13 cellular contexts compared by ENCODE assay signal in genomic region chr17:81929253-81930141, GRCh38. TPM values are rescaled to one million over a fixed set of nuclear protein-coding genes. Genes with fewer than 3 reads are reported as not detected.
DNase-seq lines count a peak whose midpoint lies in the region; ATAC-seq and TF ChIP-seq lines count a peak whose summit lies in the region.
"Had no signal": no experiment of that assay in that cellular context is flagged by ENCODE, and none has a peak within 500 bp of the region (broad histone marks: within the 10 kb centered on the region; RNA-seq: fewer than 3 reads in every experiment).

No MANE protein-coding gene starts in this region.

- CTCF ChIA-PET in activated naive CD4-positive, alpha-beta T cell treated with anti-CD3 and anti-CD28 coated beads for 36 hours (lab: Charles Lee), result interaction anchor here (0.7 kb wide), 1 partner anchor 15 kb away, joined by 5 read pairs; no protein-coding TSS in a partner anchor
- CTCF ChIA-PET in PC-9 (lab: Charles Lee), result interaction anchor here (1.1 kb wide), 1 partner anchor 59 kb away, joined by 3 read pairs; no protein-coding TSS in a partner anchor
- CTCF ChIA-PET in GM10248 (lab: Yijun Ruan, JAX), result interaction anchor here (0.9 kb wide), 1 partner anchor 30 kb away, joined by 3 read pairs; no protein-coding TSS in a partner anchor

- intact Hi-C loops in activated naive CD4-positive, alpha-beta T cell treated with anti-CD3 and anti-CD28 coated beads for 36 hours (cut with micrococcal nuclease), result loop anchor here (2.0 kb wide), 1 partner anchor 169 kb away; the partner anchor contains the start of gene FASN
- intact Hi-C loops in PC-9 (cut with micrococcal nuclease; ENCODE audit: unreplicated experiment), result loop anchor here (5.0 kb wide), 1 partner anchor 62 kb away; no protein-coding TSS in a partner anchor

- no peaks in the 10 kb centered on the region for H3K9me2 ChIP-seq in PC-9 (ENCODE audit: insufficient read depth)

- H3K27ac Mint-ChIP-seq in activated naive CD4-positive, alpha-beta T cell treated with anti-CD3 and anti-CD28 coated beads for 36 hours, result no peak overlapping the region
- H3K27ac Mint-ChIP-seq in activated naive CD4-positive, alpha-beta T cell treated with anti-CD3 and anti-CD28 coated beads, Interleukin-2, amount 50 U/mL, for 72 hours, result no peak overlapping the region
- no peak overlapping the region for H3K27ac Mint-ChIP-seq in glutamatergic neuron (ENCODE audit: unreplicated experiment)
- no peak overlapping the region for H3K27ac Mint-ChIP-seq in stimulated activated memory B cell treated with anti-CD40 and anti-IgM and Interleukin-4, amounts not matched to agents 10 μg/mL and 1 μg/mL and 100 μg/mL, for 72 hours

- no peak overlapping the region; the same call in 1 of the 2 replicates for H3K4me3 ChIP-seq in PC-9

- H3K9me3 ChIP-seq in PC-9 (ENCODE audit: insufficient read depth, low read depth), result no peaks in the 10 kb centered on the region

- no peak overlapping the region for H2AFZ ChIP-seq in PC-9

- BruUV-seq in PC-9 (replicated peaks; lab: Mats Ljungman, UMichigan), result no TSS peak

- peaks cover 22% of the 10 kb centered on the region for H3K4me1 ChIP-seq in PC-9 (replicated peaks; ENCODE audit: insufficient read depth)

- no peak for ATAC-seq in activated naive CD4-positive, alpha-beta T cell treated with anti-CD3 and anti-CD28 coated beads, Interleukin-2, amount 50 U/mL, for 72 hours
- ATAC-seq in stimulated activated memory B cell treated with anti-CD40 and anti-IgM and Interleukin-4, amounts not matched to agents 10 μg/mL and 1 μg/mL and 100 μg/mL, for 72 hours, result no peak

- H3K9me3 Mint-ChIP-seq in activated naive CD4-positive, alpha-beta T cell treated with anti-CD3 and anti-CD28 coated beads for 36 hours, result no peaks in the 10 kb centered on the region
- no peaks in the 10 kb centered on the region for H3K9me3 Mint-ChIP-seq in activated naive CD4-positive, alpha-beta T cell treated with anti-CD3 and anti-CD28 coated beads, Interleukin-2, amount 50 U/mL, for 72 hours
- H3K9me3 Mint-ChIP-seq in glutamatergic neuron (ENCODE audit: unreplicated experiment), result peaks cover 8% of the 10 kb centered on the region
- no peaks in the 10 kb centered on the region for H3K9me3 Mint-ChIP-seq in stimulated activated memory B cell treated with anti-CD40 and anti-IgM and Interleukin-4, amounts not matched to agents 10 μg/mL and 1 μg/mL and 100 μg/mL, for 72 hours

- TF ChIP-seq CTCF in PC-9 (conservative IDR thresholded peaks at IDR 0.05), result no peak
- TF ChIP-seq CTCF in glutamatergic neuron (IDR thresholded peaks at IDR 0.05; ENCODE audit: partially characterized antibody, unreplicated experiment), result no peak
- no peak for TF ChIP-seq CTCF in GM10248 (IDR thresholded peaks at IDR 0.05; ENCODE audit: control extremely low read depth, extremely low read depth, low read depth, missing control alignments)

- no peak for DNase-seq in activated naive CD4-positive, alpha-beta T cell treated with anti-CD3 and anti-CD28 coated beads for 36 hours
- no peak for DNase-seq in activated naive CD4-positive, alpha-beta T cell treated with anti-CD3 and anti-CD28 coated beads, Interleukin-2, amount 50 U/mL, for 72 hours (ENCODE audit: low spot score in 2 of 2)
- no peak for DNase-seq in PC-9
- no peak for DNase-seq in glutamatergic neuron
- no peak for DNase-seq in GM10248 (ENCODE audit: extremely low spot score)
- no peak for DNase-seq in NCI-H146 treated with DMSO at 0.1 percent for 48 hours (lab: John Stamatoyannopoulos, UW; ENCODE audit: unreplicated experiment)
- DNase-seq in NCI-H1436 treated with DMSO at 0.1 percent for 48 hours (lab: John Stamatoyannopoulos, UW), result no peak
- DNase-seq: GOT3, Kasumi-1, nucleus accumbens had no signal

- POLR2A ChIA-PET in PC-9 (lab: Charles Lee; ENCODE audit: unreplicated experiment) (no interaction called here), GM10248 (lab: Yijun Ruan, JAX) (interaction anchor here (0.6 kb wide), 1 partner anchor 367 kb away, joined by 6 read pairs; no protein-coding TSS in a partner anchor)

- no peak overlapping the region for H3K27ac ChIP-seq in PC-9
- H3K27ac ChIP-seq: cardiac muscle cell had no signal

- peaks cover 5% of the 10 kb centered on the region for H3K27me3 Mint-ChIP-seq in activated naive CD4-positive, alpha-beta T cell treated with anti-CD3 and anti-CD28 coated beads for 36 hours (ENCODE audit: low read depth)
- H3K27me3 Mint-ChIP-seq in glutamatergic neuron (ENCODE audit: unreplicated experiment), result peaks cover 13% of the 10 kb centered on the region
- H3K27me3 Mint-ChIP-seq in stimulated activated memory B cell treated with anti-CD40 and anti-IgM and Interleukin-4, amounts not matched to agents 10 μg/mL and 1 μg/mL and 100 μg/mL, for 72 hours, result peaks cover 46% of the 10 kb centered on the region

- peaks cover 10% of the 10 kb centered on the region; the same call in 1 of the 2 replicates for H4K20me1 ChIP-seq in PC-9 (ENCODE audit: insufficient read depth)

- no peaks in the 10 kb centered on the region for H3K36me3 ChIP-seq in PC-9 (ENCODE audit: low read depth)
- H3K36me3 ChIP-seq: cardiac muscle cell had no signal

- peaks cover 26% of the 10 kb centered on the region for H3K79me2 ChIP-seq in PC-9 (ENCODE audit: low read depth)

- peaks cover 5% of the 10 kb centered on the region; the same call in 1 of the 2 replicates for H3F3A ChIP-seq in PC-9 (ENCODE audit: insufficient read depth, low read depth)

- peaks cover 13% of the 10 kb centered on the region for H3K36me3 Mint-ChIP-seq in activated naive CD4-positive, alpha-beta T cell treated with anti-CD3 and anti-CD28 coated beads for 36 hours (ENCODE audit: low read depth)
- H3K36me3 Mint-ChIP-seq in activated naive CD4-positive, alpha-beta T cell treated with anti-CD3 and anti-CD28 coated beads, Interleukin-2, amount 50 U/mL, for 72 hours, result peaks cover 0 to 7% of the 10 kb centered on the region in 2 donors
- H3K36me3 Mint-ChIP-seq in glutamatergic neuron (ENCODE audit: unreplicated experiment), result no peaks in the 10 kb centered on the region
- peaks cover 6% of the 10 kb centered on the region for H3K36me3 Mint-ChIP-seq in stimulated activated memory B cell treated with anti-CD40 and anti-IgM and Interleukin-4, amounts not matched to agents 10 μg/mL and 1 μg/mL and 100 μg/mL, for 72 hours

- H3K4me2 ChIP-seq in PC-9, result peak overlapping the region; percentile 78

- H3K4me3 Mint-ChIP-seq in activated naive CD4-positive, alpha-beta T cell treated with anti-CD3 and anti-CD28 coated beads for 36 hours, result peak overlapping the region; percentile 70
- H3K4me3 Mint-ChIP-seq in glutamatergic neuron (ENCODE audit: unreplicated experiment), result peak overlapping the region; percentile 21
- H3K4me3 Mint-ChIP-seq in stimulated activated memory B cell treated with anti-CD40 and anti-IgM and Interleukin-4, amounts not matched to agents 10 μg/mL and 1 μg/mL and 100 μg/mL, for 72 hours, result peak overlapping the region; percentile 38

- H3K27me3 ChIP-seq in PC-9 (ENCODE audit: insufficient read depth, low read depth), result no peaks in the 10 kb centered on the region
- H3K27me3 ChIP-seq: cardiac muscle cell had no signal

- H3K4me1 Mint-ChIP-seq in activated naive CD4-positive, alpha-beta T cell treated with anti-CD3 and anti-CD28 coated beads for 36 hours (ENCODE audit: low read depth), result peaks cover 21% of the 10 kb centered on the region
- peaks cover 20% of the 10 kb centered on the region for H3K4me1 Mint-ChIP-seq in glutamatergic neuron (ENCODE audit: low read depth, unreplicated experiment)
- H3K4me1 Mint-ChIP-seq in stimulated activated memory B cell treated with anti-CD40 and anti-IgM and Interleukin-4, amounts not matched to agents 10 μg/mL and 1 μg/mL and 100 μg/mL, for 72 hours, result peaks cover 29% of the 10 kb centered on the region

RNA-seq across cellular contexts. Expression of gene MAFG, which starts 2.0 kb away (rescaled TPM):
- 10 to 100 TPM; 13.5 to 14.8 TPM for total RNA-seq in activated naive CD4-positive, alpha-beta T cell treated with anti-CD3 and anti-CD28 coated beads for 36 hours
- 10 to 100 TPM; 19.6 to 35.2 TPM for total RNA-seq in activated naive CD4-positive, alpha-beta T cell treated with anti-CD3 and anti-CD28 coated beads, Interleukin-2, amount 50 U/mL, for 72 hours
- total RNA-seq in PC-9 (2021) (79.5 and 85.9 TPM in 2 replicates), glutamatergic neuron (ENCODE audit: unreplicated experiment) (30.6 TPM)

RNA-seq across cellular contexts. Expression of gene PYCR1, which starts 7.6 kb away (rescaled TPM):
- total RNA-seq in activated naive CD4-positive, alpha-beta T cell treated with anti-CD3 and anti-CD28 coated beads for 36 hours, result 100 to 1,000 TPM; 121 to 130 TPM
- 10 to 100 TPM; 30.3 to 75.1 TPM for total RNA-seq in activated naive CD4-positive, alpha-beta T cell treated with anti-CD3 and anti-CD28 coated beads, Interleukin-2, amount 50 U/mL, for 72 hours
- total RNA-seq in PC-9 (2021), result 88.9 and 120 TPM in 2 replicates
- 68.1 TPM for total RNA-seq in glutamatergic neuron (ENCODE audit: unreplicated experiment)

RNA-seq across cellular contexts. Expression of gene SIRT7, which starts 11.5 kb away (rescaled TPM):
- 10 to 100 TPM; 18.8 to 22.1 TPM for total RNA-seq in activated naive CD4-positive, alpha-beta T cell treated with anti-CD3 and anti-CD28 coated beads for 36 hours
- total RNA-seq in activated naive CD4-positive, alpha-beta T cell treated with anti-CD3 and anti-CD28 coated beads, Interleukin-2, amount 50 U/mL, for 72 hours, result 10 to 100 TPM; 35.7 to 43.7 TPM
- total RNA-seq in PC-9 (2021) (78.3 and 98.5 TPM in 2 replicates), glutamatergic neuron (ENCODE audit: unreplicated experiment) (38.7 TPM)

RNA-seq across cellular contexts. Expression of gene MYADML2, which starts 17.5 kb away (rescaled TPM):
- total RNA-seq in activated naive CD4-positive, alpha-beta T cell treated with anti-CD3 and anti-CD28 coated beads for 36 hours, result not detected
- total RNA-seq in activated naive CD4-positive, alpha-beta T cell treated with anti-CD3 and anti-CD28 coated beads, Interleukin-2, amount 50 U/mL, for 72 hours, result not detected
- total RNA-seq in PC-9 (2021) (not detected in 2 replicates), glutamatergic neuron (ENCODE audit: unreplicated experiment) (0.69 TPM)
- total RNA-seq: kidney epithelial cell had no signal

RNA-seq across cellular contexts. Expression of gene PCYT2, which starts 18.3 kb away (rescaled TPM):
- 10 to 100 TPM; 15.9 to 16.6 TPM for total RNA-seq in activated naive CD4-positive, alpha-beta T cell treated with anti-CD3 and anti-CD28 coated beads for 36 hours
- 10 to 100 TPM; 16.4 to 20.1 TPM for total RNA-seq in activated naive CD4-positive, alpha-beta T cell treated with anti-CD3 and anti-CD28 coated beads, Interleukin-2, amount 50 U/mL, for 72 hours
- total RNA-seq in PC-9 (2021) (54.7 and 82.2 TPM in 2 replicates), glutamatergic neuron (ENCODE audit: unreplicated experiment) (63.0 TPM)
